Comparison of ENCODE assay signal across 16 cellular contexts in the genomic region with DNA sequence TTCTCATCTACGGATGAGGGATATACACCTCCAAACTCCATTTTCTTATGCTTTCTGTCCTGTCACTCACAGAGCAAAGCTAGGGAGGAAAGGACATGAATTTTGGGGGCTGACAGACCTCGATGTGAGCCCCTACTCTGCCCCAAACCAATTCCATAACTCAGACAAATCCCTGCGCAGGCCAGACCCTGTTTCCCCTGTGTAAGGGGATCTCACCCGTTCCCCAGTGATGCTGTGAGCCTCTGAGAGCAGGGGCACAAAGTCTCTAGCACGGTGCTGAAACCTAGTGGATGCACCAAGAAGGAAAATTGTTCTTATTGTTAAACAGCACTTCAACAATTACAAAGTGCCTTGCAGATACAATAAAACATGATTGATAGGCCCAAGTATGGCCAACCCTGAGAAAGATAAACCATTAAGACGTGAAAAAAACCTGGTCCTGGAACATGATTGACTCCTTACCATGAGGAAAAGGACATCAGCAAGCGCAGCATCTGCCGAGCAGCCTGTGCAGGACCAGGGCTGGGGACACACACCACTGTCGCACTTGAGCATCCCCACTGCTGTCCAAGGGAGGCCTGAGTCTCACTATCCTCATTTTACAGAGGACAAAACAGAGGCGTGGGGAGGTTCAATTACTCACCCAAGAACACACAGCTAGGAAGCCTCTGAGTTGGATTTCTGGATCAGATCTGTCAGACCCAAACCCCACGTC.
DNase-seq lines count a peak whose midpoint lies in the region; ATAC-seq, FAIRE-seq and TF ChIP-seq lines count a peak whose summit lies in the region.
"Had no signal": no experiment of that assay in that cellular context is flagged by ENCODE, and none has a peak within 500 bp of the region (broad histone marks: within the 10 kb centered on the region; RNA-seq: fewer than 3 reads in every experiment).

No MANE protein-coding gene starts in this region.

- no peaks in the 10 kb centered on the region for H3K27me3 ChIP-seq in BE2C

- H3K4me3 Mint-ChIP-seq in activated CD4-positive, alpha-beta T cell treated with anti-CD3 and anti-CD28 coated beads, Interleukin-2, amount 10 ng/mL, durations not matched to agents 7 days and 5 days, result no peak overlapping the region
- H3K4me3 Mint-ChIP-seq in central memory CD8-positive, alpha-beta T cell, result no peak overlapping the region
- H3K4me3 Mint-ChIP-seq: GM23338, IgD-negative memory B cell had no signal

- peaks cover 16% of the 10 kb centered on the region for H3K4me1 Mint-ChIP-seq in activated CD4-positive, alpha-beta T cell treated with anti-CD3 and anti-CD28 coated beads, Interleukin-2, amount 10 ng/mL, durations not matched to agents 7 days and 5 days
- H3K4me1 Mint-ChIP-seq in central memory CD8-positive, alpha-beta T cell, result peaks cover 49% of the 10 kb centered on the region
- H3K4me1 Mint-ChIP-seq: GM23338, IgD-negative memory B cell had no signal

- H3K27me3 Mint-ChIP-seq in activated CD4-positive, alpha-beta T cell treated with anti-CD3 and anti-CD28 coated beads, Interleukin-2, amount 10 ng/mL, durations not matched to agents 7 days and 5 days, result no peaks in the 10 kb centered on the region
- no peaks in the 10 kb centered on the region for H3K27me3 Mint-ChIP-seq in central memory CD8-positive, alpha-beta T cell
- H3K27me3 Mint-ChIP-seq: IgD-negative memory B cell had no signal

- H3K4me3 ChIP-seq in BE2C (ENCODE audit: low read depth, low read length), result no peak overlapping the region
- H3K4me3 ChIP-seq: GM23338 had no signal

- POLR2A ChIA-PET in activated CD4-positive, alpha-beta T cell treated with anti-CD3 and anti-CD28 coated beads, Interleukin-2, amount 10 ng/mL, durations not matched to agents 7 days and 5 days (lab: Charles Lee), result no interaction called here
- POLR2A ChIA-PET in HEK293T (lab: Yijun Ruan, JAX), result no interaction called here

- H3K9me3 ChIP-seq in BE2C, result no peaks in the 10 kb centered on the region
- H3K9me3 ChIP-seq: Caco-2 had no signal

- CTCF ChIA-PET in activated CD4-positive, alpha-beta T cell treated with anti-CD3 and anti-CD28 coated beads, Interleukin-2, amount 10 ng/mL, durations not matched to agents 7 days and 5 days (lab: Charles Lee), result interaction anchor here (0.6 kb wide), 1 partner anchor 813 kb away, joined by 3 read pairs; no protein-coding TSS in a partner anchor
- CTCF ChIA-PET in HEK293T (lab: Yijun Ruan, JAX), result no interaction called here

- intact Hi-C loops in posterior vena cava (cut with DNase I), result no loop called here

- no peaks in the 10 kb centered on the region for H3K36me3 ChIP-seq in BE2C

- H3K27ac Mint-ChIP-seq in activated CD4-positive, alpha-beta T cell treated with anti-CD3 and anti-CD28 coated beads, Interleukin-2, amount 10 ng/mL, durations not matched to agents 7 days and 5 days, result peak overlapping the region; percentile 72
- peak overlapping the region; percentile 89 for H3K27ac Mint-ChIP-seq in central memory CD8-positive, alpha-beta T cell (ENCODE audit: low read depth)
- H3K27ac Mint-ChIP-seq: GM23338 had no signal

- ATAC-seq in central memory CD8-positive, alpha-beta T cell (replicated peaks; ENCODE audit: extremely low read depth, poor library complexity, severe bottlenecking), result no peak
- ATAC-seq: GM23338 had no signal

- H3K9me3 Mint-ChIP-seq in activated CD4-positive, alpha-beta T cell treated with anti-CD3 and anti-CD28 coated beads, Interleukin-2, amount 10 ng/mL, durations not matched to agents 7 days and 5 days, result no peaks in the 10 kb centered on the region
- no peaks in the 10 kb centered on the region for H3K9me3 Mint-ChIP-seq in central memory CD8-positive, alpha-beta T cell
- H3K9me3 Mint-ChIP-seq: GM23338, IgD-negative memory B cell had no signal

- TF ChIP-seq CTCF in BE2C (IDR thresholded peaks at IDR 0.05; ENCODE audit: low read depth, low read length), result no peak

- H3K36me3 Mint-ChIP-seq in activated CD4-positive, alpha-beta T cell treated with anti-CD3 and anti-CD28 coated beads, Interleukin-2, amount 10 ng/mL, durations not matched to agents 7 days and 5 days (ENCODE audit: low read depth), result no peaks in the 10 kb centered on the region
- H3K36me3 Mint-ChIP-seq in central memory CD8-positive, alpha-beta T cell (ENCODE audit: insufficient read depth), result peaks cover 2% of the 10 kb centered on the region
- H3K36me3 Mint-ChIP-seq: IgD-negative memory B cell had no signal

- DNase-seq in activated CD4-positive, alpha-beta T cell treated with anti-CD3 and anti-CD28 coated beads, Interleukin-2, amount 10 ng/mL, durations not matched to agents 7 days and 5 days, result no peak
- DNase-seq in activated CD4-positive, alpha-beta T cell treated with anti-CD3 and anti-CD28 coated beads, Interleukin-2, amount 50 U/mL, for 4 hours, result no peak
- DNase-seq in HEK293T (ENCODE audit: extremely low spot score), result no peak
- no peak for DNase-seq in central memory CD8-positive, alpha-beta T cell (ENCODE audit: low spot score in 2 of 2)
- peak; percentile 34 for DNase-seq in posterior vena cava (ENCODE audit: low spot score)
- DNase-seq in BE2C, result no peak
- DNase-seq in HTR-8/SVneo (ENCODE audit: insufficient read length, low spot score), result no peak
- no peak for DNase-seq in NCI-H146 (lab: John Stamatoyannopoulos, UW)
- DNase-seq: Caco-2, DMS153, GF-D8, HCEC 1CT, NCI-H1105, OCI-M1 had no signal

- no peak for FAIRE-seq in HTR-8/SVneo (lab: Jason Lieb, UNC)

- H3K4me1 ChIP-seq in BE2C, result no peaks in the 10 kb centered on the region
- H3K4me1 ChIP-seq: Caco-2 had no signal

TF ChIP-seq in HEK293T, 16 proteins besides CTCF, POLR2A, EP300 and RAD21:
- no peak for TF ChIP-seq FOXK2 (IDR thresholded peaks at IDR 0.05)
- TF ChIP-seq, protein P1, sequence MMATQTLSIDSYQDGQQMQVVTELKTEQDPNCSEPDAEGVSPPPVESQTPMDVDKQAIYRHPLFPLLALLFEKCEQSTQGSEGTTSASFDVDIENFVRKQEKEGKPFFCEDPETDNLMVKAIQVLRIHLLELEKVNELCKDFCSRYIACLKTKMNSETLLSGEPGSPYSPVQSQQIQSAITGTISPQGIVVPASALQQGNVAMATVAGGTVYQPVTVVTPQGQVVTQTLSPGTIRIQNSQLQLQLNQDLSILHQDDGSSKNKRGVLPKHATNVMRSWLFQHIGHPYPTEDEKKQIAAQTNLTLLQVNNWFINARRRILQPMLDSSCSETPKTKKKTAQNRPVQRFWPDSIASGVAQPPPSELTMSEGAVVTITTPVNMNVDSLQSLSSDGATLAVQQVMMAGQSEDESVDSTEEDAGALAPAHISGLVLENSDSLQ (IDR thresholded peaks at IDR 0.05), result peak; percentile 49; the same call in 1 of the 2 replicates
